In genomic region chr4:2786794-2787229, GRCh38 we compare ENCODE assay signal across 11 cellular contexts. TPM values are rescaled to one million over a fixed set of nuclear protein-coding genes. Genes with fewer than 3 reads are reported as not detected.
DNase-seq lines count a peak whose midpoint lies in the region; ATAC-seq and TF ChIP-seq lines count a peak whose summit lies in the region.
"Had no signal": no experiment of that assay in that cellular context is flagged by ENCODE, and none has a peak within 500 bp of the region (broad histone marks: within the 10 kb centered on the region; RNA-seq: fewer than 3 reads in every experiment).

No MANE protein-coding gene starts in this region.

- H3K4me3 ChIP-seq in tibial artery = no peak overlapping the region
- H3K4me3 ChIP-seq: body of pancreas had no signal

- no peak for TF ChIP-seq CTCF in tibial artery (IDR thresholded peaks at IDR 0.05)

- peaks cover 0 to 26% (median 15%) of the 10 kb centered on the region in 4 donors for H3K4me1 ChIP-seq in tibial artery

- no peaks in the 10 kb centered on the region for H3K9me3 ChIP-seq in tibial artery
- H3K9me3 ChIP-seq: body of pancreas had no signal

- H3K9me3 Mint-ChIP-seq in activated naive CD4-positive, alpha-beta T cell treated with anti-CD3 and anti-CD28 coated beads, Interleukin-2, amount 10 ng/mL, durations not matched to agents 7 days and 5 days = peaks cover 12% of the 10 kb centered on the region
- peaks cover 1 to 10% (median 7%) of the 10 kb centered on the region in 3 donors for H3K9me3 Mint-ChIP-seq in IgD-negative memory B cell
- peaks cover 6% of the 10 kb centered on the region for H3K9me3 Mint-ChIP-seq in dendritic cell treated with granulocyte-macrophage colony-stimulating factor and Interleukin-4, amounts not matched to agents 40 ng/mL and 50 ng/mL, for 4 days
- H3K9me3 Mint-ChIP-seq: WTC11 had no signal

- peak overlapping the region; percentile 84 for H3K27ac Mint-ChIP-seq in activated naive CD4-positive, alpha-beta T cell treated with anti-CD3 and anti-CD28 coated beads, Interleukin-2, amount 10 ng/mL, durations not matched to agents 7 days and 5 days
- peak overlapping the region; percentile 57 to 98 (median 97) for H3K27ac Mint-ChIP-seq in IgD-negative memory B cell
- peak overlapping the region; percentile 78 for H3K27ac Mint-ChIP-seq in dendritic cell treated with granulocyte-macrophage colony-stimulating factor and Interleukin-4, amounts not matched to agents 40 ng/mL and 50 ng/mL, for 4 days
- H3K27ac Mint-ChIP-seq: WTC11 had no signal

- DNase-seq in activated naive CD4-positive, alpha-beta T cell treated with anti-CD3 and anti-CD28 coated beads, Interleukin-2, amount 10 ng/mL, durations not matched to agents 7 days and 5 days = peak; percentile 20
- no peak for DNase-seq in activated naive CD4-positive, alpha-beta T cell treated with anti-CD3 and anti-CD28 coated beads, Interleukin-2, amount 50 U/mL, for 16 hours
- DNase-seq in tibial artery (peak in 1 of 2 donors; percentile 14), HEK293T (ENCODE audit: extremely low spot score) (no peak), SKM-1 treated with dmso at 0.1 percent for 144 hours (lab: John Stamatoyannopoulos, UW; ENCODE audit: unreplicated experiment) (no peak)
- DNase-seq: NCI-H1105 treated with DMSO at 0.1 percent for 48 hours had no signal

- POLR2A ChIA-PET in HEK293T (lab: Yijun Ruan, JAX) = interaction anchor here (1.0 to 2.0 kb wide), 2 partner anchors 32 kb away, joined by 3 to 7 read pairs; no protein-coding TSS in a partner anchor

- H3K27ac ChIP-seq in tibial artery = peak overlapping the region; percentile 15 to 66

- no peaks in the 10 kb centered on the region for H3K36me3 ChIP-seq in tibial artery

- peaks cover 45% of the 10 kb centered on the region for H3K4me1 Mint-ChIP-seq in activated naive CD4-positive, alpha-beta T cell treated with anti-CD3 and anti-CD28 coated beads, Interleukin-2, amount 10 ng/mL, durations not matched to agents 7 days and 5 days
- peaks cover 21 to 44% (median 24%) of the 10 kb centered on the region in 3 donors for H3K4me1 Mint-ChIP-seq in IgD-negative memory B cell
- H3K4me1 Mint-ChIP-seq in dendritic cell treated with granulocyte-macrophage colony-stimulating factor and Interleukin-4, amounts not matched to agents 40 ng/mL and 50 ng/mL, for 4 days (ENCODE audit: low read depth) = peaks cover 66% of the 10 kb centered on the region

- no peaks in the 10 kb centered on the region for H3K27me3 ChIP-seq in tibial artery
- H3K27me3 ChIP-seq: body of pancreas had no signal

- peaks cover 31% of the 10 kb centered on the region for H3K27me3 Mint-ChIP-seq in activated naive CD4-positive, alpha-beta T cell treated with anti-CD3 and anti-CD28 coated beads, Interleukin-2, amount 10 ng/mL, durations not matched to agents 7 days and 5 days
- H3K27me3 Mint-ChIP-seq in IgD-negative memory B cell = no peaks in the 10 kb centered on the region
- no peaks in the 10 kb centered on the region for H3K27me3 Mint-ChIP-seq in dendritic cell treated with granulocyte-macrophage colony-stimulating factor and Interleukin-4, amounts not matched to agents 40 ng/mL and 50 ng/mL, for 4 days

- no peak for ATAC-seq in GM18520 (IDR thresholded peaks at IDR 0.05; ENCODE audit: unreplicated experiment)
- ATAC-seq: body of pancreas had no signal

- intact Hi-C loops in dendritic cell treated with granulocyte-macrophage colony-stimulating factor and Interleukin-4, amounts not matched to agents 40 ng/mL and 50 ng/mL, for 4 days (cut with micrococcal nuclease) = no loop called here
- intact Hi-C loops in tibial artery (cut with DNase I; ENCODE audit: low total_unique reads) = no loop called here

- no peak overlapping the region for H3K4me3 Mint-ChIP-seq in activated naive CD4-positive, alpha-beta T cell treated with anti-CD3 and anti-CD28 coated beads, Interleukin-2, amount 10 ng/mL, durations not matched to agents 7 days and 5 days
- peak overlapping the region in 3 of 4 donors; percentile 78 to 87 (median 86) for H3K4me3 Mint-ChIP-seq in IgD-negative memory B cell
- peak overlapping the region; percentile 56 for H3K4me3 Mint-ChIP-seq in dendritic cell treated with granulocyte-macrophage colony-stimulating factor and Interleukin-4, amounts not matched to agents 40 ng/mL and 50 ng/mL, for 4 days
- H3K4me3 Mint-ChIP-seq: WTC11 had no signal

- H3K36me3 Mint-ChIP-seq in activated naive CD4-positive, alpha-beta T cell treated with anti-CD3 and anti-CD28 coated beads, Interleukin-2, amount 10 ng/mL, durations not matched to agents 7 days and 5 days = peaks cover 7% of the 10 kb centered on the region
- no peaks in the 10 kb centered on the region for H3K36me3 Mint-ChIP-seq in IgD-negative memory B cell
- H3K36me3 Mint-ChIP-seq in dendritic cell treated with granulocyte-macrophage colony-stimulating factor and Interleukin-4, amounts not matched to agents 40 ng/mL and 50 ng/mL, for 4 days (ENCODE audit: low read depth) = no peaks in the 10 kb centered on the region
- H3K36me3 Mint-ChIP-seq: WTC11 had no signal

- CTCF ChIA-PET in activated naive CD4-positive, alpha-beta T cell treated with anti-CD3 and anti-CD28 coated beads, Interleukin-2, amount 10 ng/mL, durations not matched to agents 7 days and 5 days (lab: Charles Lee) = interaction anchor here (1.4 kb wide), 1 partner anchor 24 kb away, joined by 3 read pairs; no protein-coding TSS in a partner anchor
- CTCF ChIA-PET in HEK293T (lab: Yijun Ruan, JAX) = no interaction called here

TF ChIP-seq in HEK293T, 16 proteins besides CTCF, POLR2A, EP300 and RAD21:
- no peak for TF ChIP-seq FOXK2 (IDR thresholded peaks at IDR 0.05)
- no peak for TF ChIP-seq HDGF (IDR thresholded peaks at IDR 0.05; ENCODE audit: borderline replicate concordance)
- no peak for TF ChIP-seq SUZ12 (IDR thresholded peaks at IDR 0.05)
- no peak for TF ChIP-seq NFRKB (IDR thresholded peaks at IDR 0.05)
- no peak for TF ChIP-seq CTBP1 (IDR thresholded peaks at IDR 0.05; ENCODE audit: borderline replicate concordance)
- TF ChIP-seq ELF4 (IDR thresholded peaks at IDR 0.05) = no peak
- no peak for TF ChIP-seq BHLHE40 (IDR thresholded peaks at IDR 0.05; ENCODE audit: borderline replicate concordance)
- no peak for TF ChIP-seq SP1 (IDR thresholded peaks at IDR 0.05)
- no peak for TF ChIP-seq TARDBP (IDR thresholded peaks at IDR 0.05)
- TF ChIP-seq L3MBTL2 (conservative IDR thresholded peaks at IDR 0.05) = no peak
- no peak for TF ChIP-seq LEF1 (IDR thresholded peaks at IDR 0.05; ENCODE audit: borderline replicate concordance)

RNA-seq across cellular contexts. Expression of gene SH3BP2, which starts 6.1 kb away (rescaled TPM):
- 22.7 TPM for polyA plus RNA-seq in IgD-negative memory B cell

RNA-seq across cellular contexts. Expression of gene TNIP2, which starts 30.7 kb away (rescaled TPM):
- 54.5 TPM for polyA plus RNA-seq in IgD-negative memory B cell

RNA-seq across cellular contexts. Expression of gene ADD1, which starts 56.8 kb away (rescaled TPM):
- polyA plus RNA-seq in IgD-negative memory B cell = 300 TPM
